In genomic region chr6:151241853-151242252, GRCh38 we compare ENCODE assay signal across 11 cellular contexts. TPM values are rescaled to one million over a fixed set of nuclear protein-coding genes. Genes with fewer than 3 reads are reported as not detected.
A peak's percentile ranks its signal among the peaks of the same experiment; 100 is the strongest.
DNase-seq lines count a peak whose midpoint lies in the region; TF ChIP-seq lines count a peak whose summit lies in the region.
"Had no signal": no experiment of that assay in that cellular context is flagged by ENCODE, and none has a peak within 500 bp of the region (broad histone marks: within the 10 kb centered on the region; RNA-seq: fewer than 3 reads in every experiment).

No MANE protein-coding gene starts in this region.

- peak overlapping the region; percentile 92 for H3K4me3 Mint-ChIP-seq in endothelial cell (ENCODE audit: unreplicated experiment)

- no peak overlapping the region for H3K27ac ChIP-seq in A673 (ENCODE audit: low read depth, low read length, poor library complexity, severe bottlenecking)
- peak overlapping the region; percentile 81 for H3K27ac ChIP-seq in neural cell (ENCODE audit: low read length)
- H3K27ac ChIP-seq: HL-60 had no signal

- intact Hi-C loops in A673 (cut with micrococcal nuclease; ENCODE audit: unreplicated experiment): loop anchor here (2.0 kb wide), 1 partner anchor 83 kb away; no protein-coding TSS in a partner anchor

- in situ Hi-C loops in KBM-7 (cut with MboI; ENCODE audit: low pct_unique_long_range_greater_than_20kb, low sequenced_read_pairs): no loop called here

- peak overlapping the region; percentile 84 for H3K4me3 ChIP-seq in A673 (ENCODE audit: low read depth, low read length, poor library complexity, severe bottlenecking)
- peak overlapping the region; percentile 82 for H3K4me3 ChIP-seq in neural cell (ENCODE audit: low read length)

- TF ChIP-seq RAD21 in neural cell (conservative IDR thresholded peaks at IDR 0.05): no peak

- H3K9me2 ChIP-seq in neural cell (ENCODE audit: insufficient read depth, low read length): no peaks in the 10 kb centered on the region

- TF ChIP-seq EP300 in neural cell (conservative IDR thresholded peaks at IDR 0.05; ENCODE audit: poor library complexity, severe bottlenecking): no peak

- peaks cover 28% of the 10 kb centered on the region for H3K4me1 Mint-ChIP-seq in endothelial cell (ENCODE audit: unreplicated experiment)

- BruUV-seq in A673 (replicated peaks; lab: Mats Ljungman, UMichigan): no TSS peak

- peaks cover 42% of the 10 kb centered on the region for H3K79me2 ChIP-seq in neural cell (replicated peaks; ENCODE audit: insufficient read depth, low read length)

- H3K27me3 ChIP-seq in A673 (replicated peaks; ENCODE audit: insufficient read depth, low read depth, low read length, poor library complexity): no peaks in the 10 kb centered on the region
- no peaks in the 10 kb centered on the region for H3K27me3 ChIP-seq in neural cell (ENCODE audit: insufficient read depth, low read depth, low read length)

- H3K9me3 ChIP-seq in A673 (ENCODE audit: low read depth, low read length, poor library complexity, severe bottlenecking): no peaks in the 10 kb centered on the region
- no peaks in the 10 kb centered on the region for H3K9me3 ChIP-seq in neural cell (ENCODE audit: low read length)

- no peaks in the 10 kb centered on the region for H4K20me1 ChIP-seq in neural cell (ENCODE audit: insufficient read depth)

- H3K27ac Mint-ChIP-seq in endothelial cell (ENCODE audit: unreplicated experiment): no peak overlapping the region
- H3K27ac Mint-ChIP-seq: HFFc6 had no signal

- peaks cover 8% of the 10 kb centered on the region for H3F3A ChIP-seq in neural cell (ENCODE audit: insufficient read depth, low read length, poor library complexity, severe bottlenecking)

- DNase-seq in A673 (ENCODE audit: low spot score): no peak
- DNase-seq in KBM-7: peak; percentile 9
- DNase-seq in endothelial cell (ENCODE audit: low spot score): no peak
- DNase-seq in HEK293T (ENCODE audit: extremely low spot score): no peak
- no peak for DNase-seq in GM10248 (ENCODE audit: extremely low spot score)
- DNase-seq in hepatic stellate cell (ENCODE audit: low spot score): no peak
- DNase-seq in NCI-H1694 (lab: John Stamatoyannopoulos, UW): no peak
- DNase-seq: CD8-positive, alpha-beta memory T cell had no signal

- peak overlapping the region; percentile 98 for H3K4me2 ChIP-seq in neural cell (ENCODE audit: low read length)

- H3K36me3 ChIP-seq in A673 (ENCODE audit: insufficient read depth, low read length, poor library complexity, severe bottlenecking) (no peaks in the 10 kb centered on the region), neural cell (ENCODE audit: insufficient read depth, low read length) (no peaks in the 10 kb centered on the region)

- TF ChIP-seq CTCF in A673 (conservative IDR thresholded peaks at IDR 0.05; ENCODE audit: low read depth, low read length): no peak
- no peak for TF ChIP-seq CTCF in endothelial cell (IDR thresholded peaks at IDR 0.05; ENCODE audit: unreplicated experiment)
- no peak for TF ChIP-seq CTCF in neural cell (IDR thresholded peaks at IDR 0.05; ENCODE audit: poor library complexity, severe bottlenecking)
- no peak for TF ChIP-seq CTCF in GM10248 (IDR thresholded peaks at IDR 0.05; ENCODE audit: control extremely low read depth, extremely low read depth, low read depth, missing control alignments)

- H3K9ac ChIP-seq in neural cell (ENCODE audit: low read length): peak overlapping the region; percentile 94

- CTCF ChIA-PET in A673 (lab: Charles Lee): no interaction called here
- CTCF ChIA-PET in HEK293T (lab: Yijun Ruan, JAX): interaction anchor here (0.7 kb wide), 1 partner anchor 50 kb away, joined by 3 read pairs; no protein-coding TSS in a partner anchor
- CTCF ChIA-PET in GM10248 (lab: Yijun Ruan, JAX): interaction anchor here (1.3 kb wide), 1 partner anchor 11 kb away, joined by 3 read pairs; no protein-coding TSS in a partner anchor

- H2AFZ ChIP-seq in neural cell (ENCODE audit: low read depth, low read length): no peak overlapping the region

- no peaks in the 10 kb centered on the region for H3K27me3 Mint-ChIP-seq in endothelial cell (ENCODE audit: unreplicated experiment)

- H3K4me1 ChIP-seq in A673 (ENCODE audit: insufficient read depth, low read length, poor library complexity, severe bottlenecking): peaks cover 15% of the 10 kb centered on the region

- no peaks in the 10 kb centered on the region for H3K9me3 Mint-ChIP-seq in endothelial cell (ENCODE audit: unreplicated experiment)
- H3K9me3 Mint-ChIP-seq: HFFc6 had no signal

- H3K36me3 Mint-ChIP-seq in endothelial cell (ENCODE audit: low read depth, unreplicated experiment): peaks cover 3% of the 10 kb centered on the region
- H3K36me3 Mint-ChIP-seq: CD8-positive, alpha-beta memory T cell had no signal

- POLR2A ChIA-PET in A673 (lab: Charles Lee; ENCODE audit: low non-redundant PET) (no interaction called here), HEK293T (lab: Yijun Ruan, JAX) (no interaction called here), GM10248 (lab: Yijun Ruan, JAX) (no interaction called here)

TF ChIP-seq in neural cell, 6 proteins besides CTCF, POLR2A, EP300 and RAD21:
- TF ChIP-seq TAF1 (IDR thresholded peaks at IDR 0.05; ENCODE audit: low read depth) (no peak), EZH2 (IDR thresholded peaks at IDR 0.05; ENCODE audit: borderline replicate concordance, insufficient read depth, low read length, poor library complexity, severe bottlenecking) (no peak), POLR2AphosphoS5 (IDR thresholded peaks at IDR 0.05) (no peak), REST (IDR thresholded peaks at IDR 0.05; ENCODE audit: borderline replicate concordance) (no peak), SMC3 (conservative IDR thresholded peaks at IDR 0.05; ENCODE audit: poor library complexity) (no peak), MXI1 (conservative IDR thresholded peaks at IDR 0.05; ENCODE audit: poor library complexity, severe bottlenecking) (no peak)

TF ChIP-seq in HEK293T, 16 proteins besides CTCF, POLR2A, EP300 and RAD21:
- TF ChIP-seq, protein P1, sequence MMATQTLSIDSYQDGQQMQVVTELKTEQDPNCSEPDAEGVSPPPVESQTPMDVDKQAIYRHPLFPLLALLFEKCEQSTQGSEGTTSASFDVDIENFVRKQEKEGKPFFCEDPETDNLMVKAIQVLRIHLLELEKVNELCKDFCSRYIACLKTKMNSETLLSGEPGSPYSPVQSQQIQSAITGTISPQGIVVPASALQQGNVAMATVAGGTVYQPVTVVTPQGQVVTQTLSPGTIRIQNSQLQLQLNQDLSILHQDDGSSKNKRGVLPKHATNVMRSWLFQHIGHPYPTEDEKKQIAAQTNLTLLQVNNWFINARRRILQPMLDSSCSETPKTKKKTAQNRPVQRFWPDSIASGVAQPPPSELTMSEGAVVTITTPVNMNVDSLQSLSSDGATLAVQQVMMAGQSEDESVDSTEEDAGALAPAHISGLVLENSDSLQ (IDR thresholded peaks at IDR 0.05): no peak
- no peak for TF ChIP-seq LEF1 (IDR thresholded peaks at IDR 0.05; ENCODE audit: borderline replicate concordance)
- TF ChIP-seq ZNF384 (IDR thresholded peaks at IDR 0.05): no peak; the same call in 1 of the 2 replicates

RNA-seq across cellular contexts. Expression of gene AKAP12, which starts 2.1 kb away (rescaled TPM):
- 37.3 and 40.0 TPM in 2 replicates for total RNA-seq in A673 (2021)
- 70.1 TPM for total RNA-seq in endothelial cell (ENCODE audit: unreplicated experiment)
- polyA plus RNA-seq in neural cell: 20.1 and 21.5 TPM in 2 replicates
- 66.5 and 75.4 TPM in 2 replicates for polyA minus RNA-seq in neural cell
